10 cellular contexts compared by ENCODE assay signal in genomic region chr2:145748927-145749326, GRCh38.
DNase-seq lines count a peak whose midpoint lies in the region; ATAC-seq and TF ChIP-seq lines count a peak whose summit lies in the region.
"Had no signal": no experiment of that assay in that cellular context is flagged by ENCODE, and none has a peak within 500 bp of the region (broad histone marks: within the 10 kb centered on the region; RNA-seq: fewer than 3 reads in every experiment).

No MANE protein-coding gene starts in this region.

- no peaks in the 10 kb centered on the region for H3K9me3 ChIP-seq in right lobe of liver

- intact Hi-C loops in right lobe of liver (cut with DNase I): no loop called here

- no peaks in the 10 kb centered on the region for H3K4me1 ChIP-seq in right lobe of liver

- ATAC-seq in GM18498 (IDR thresholded peaks at IDR 0.05; ENCODE audit: unreplicated experiment): peak; percentile 55
- peak; percentile 51 for ATAC-seq in GM19438 (IDR thresholded peaks at IDR 0.05; ENCODE audit: low read depth, unreplicated experiment)
- ATAC-seq in HG02870 (IDR thresholded peaks at IDR 0.05; ENCODE audit: unreplicated experiment): peak; percentile 44
- ATAC-seq in HG03558 (IDR thresholded peaks at IDR 0.05; ENCODE audit: extremely low read depth, unreplicated experiment): peak; percentile 35
- ATAC-seq in right lobe of liver: no peak

- no peak for TF ChIP-seq POLR2A in right lobe of liver (IDR thresholded peaks at IDR 0.05)

- no peak overlapping the region for H3K4me3 ChIP-seq in right lobe of liver

- no peaks in the 10 kb centered on the region for H3K27me3 ChIP-seq in right lobe of liver

- no peaks in the 10 kb centered on the region for H3K36me3 ChIP-seq in right lobe of liver

- DNase-seq in pons (ENCODE audit: low spot score) (no peak), right lobe of liver (no peak), NCI-H146 (lab: John Stamatoyannopoulos, UW) (no peak)
- no peak for DNase-seq in stimulated activated naive CD4-positive, alpha-beta T cell (lab: John Stamatoyannopoulos, UW)
- DNase-seq: kidney, NCI-H1048 had no signal

- TF ChIP-seq CTCF in right lobe of liver (IDR thresholded peaks at IDR 0.05): no peak

- no peak overlapping the region for H3K27ac ChIP-seq in right lobe of liver

- 30% methylated on average over 2 of the region's 2 CpGs for WGBS in right lobe of liver (ENCODE audit: insufficient coverage, low coverage, low lambda C conversion rate, missing lambda C conversion rate)

Comparison
In these comparisons a context has a peak if more than half of its experiments do, and no peak if none do; other contexts are left out.
1. ATAC-seq: peak in GM18498 (single experiment), GM19438 (single experiment), HG02870 (single experiment) and HG03558 (single experiment); none in right lobe of liver (0 of 4).